In the genomic region with DNA sequence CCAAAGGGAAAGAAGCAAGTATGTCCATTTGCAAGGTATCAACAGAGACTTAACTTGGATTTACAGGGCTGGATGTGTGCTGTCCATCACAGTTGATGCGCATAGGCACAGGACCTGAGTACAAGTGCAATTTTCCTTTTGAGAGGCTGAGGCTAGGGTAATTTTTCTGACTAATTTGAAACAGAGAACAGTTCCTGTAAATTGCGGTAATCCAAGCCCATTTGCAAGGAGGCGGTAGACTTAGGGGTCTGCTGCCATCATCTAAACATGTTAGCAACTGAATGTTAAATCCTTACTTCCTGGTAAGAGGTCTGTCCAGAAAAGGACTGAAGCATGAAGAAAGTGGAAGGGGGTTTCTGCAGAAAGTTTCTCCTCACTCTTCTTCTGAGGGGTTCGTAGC, we compare ENCODE assay signal across 19 cellular contexts. TPM values are rescaled to one million over a fixed set of nuclear protein-coding genes. Genes with fewer than 3 reads are reported as not detected.
DNase-seq lines count a peak whose midpoint lies in the region; ATAC-seq, FAIRE-seq and TF ChIP-seq lines count a peak whose summit lies in the region.
"Had no signal": no experiment of that assay in that cellular context is flagged by ENCODE, and none has a peak within 500 bp of the region (broad histone marks: within the 10 kb centered on the region; RNA-seq: fewer than 3 reads in every experiment).

No MANE protein-coding gene starts in this region.

- no peak overlapping the region for H2BK12ac ChIP-seq in trophoblast cell (ENCODE audit: low read length)

- H3K79me1 ChIP-seq in trophoblast cell (ENCODE audit: low read length), result peaks cover 6% of the 10 kb centered on the region

- no peaks in the 10 kb centered on the region for H3K4me1 ChIP-seq in GM12878 (ENCODE audit: control insufficient read depth, insufficient read depth, low read length)
- H3K4me1 ChIP-seq in trophoblast cell (ENCODE audit: control insufficient read depth in 1 of 2, insufficient read depth in 2 of 2, low read length in 2 of 2), result peaks cover 0 to 8% of the 10 kb centered on the region in 2 experiments
- H3K4me1 ChIP-seq in testis, result peaks cover 5% of the 10 kb centered on the region
- H3K4me1 ChIP-seq in Peyer's patch, result no peaks in the 10 kb centered on the region

- H3K79me2 ChIP-seq in GM12878 (ENCODE audit: control insufficient read depth, insufficient read depth, low read length) (no peaks in the 10 kb centered on the region), trophoblast cell (ENCODE audit: control insufficient read depth, insufficient read depth, low read length, poor library complexity) (no peaks in the 10 kb centered on the region)

- no peak overlapping the region for H4K12ac ChIP-seq in trophoblast cell (ENCODE audit: low read depth, low read length)

- H3K9ac ChIP-seq in GM12878 (ENCODE audit: control insufficient read depth, insufficient read depth, low read length) (no peak overlapping the region), trophoblast cell (ENCODE audit: low read length) (no peak overlapping the region)

- no peak overlapping the region for H3K23ac ChIP-seq in trophoblast cell (ENCODE audit: low read length)

- no peaks in the 10 kb centered on the region for H4K20me1 ChIP-seq in GM12878 (ENCODE audit: control insufficient read depth, insufficient read depth)

- ATAC-seq in GM21825 (IDR thresholded peaks at IDR 0.05; ENCODE audit: unreplicated experiment) (peak; percentile 69), GM12878 (peak; percentile 91), HG02623 (IDR thresholded peaks at IDR 0.05; ENCODE audit: unreplicated experiment) (no peak)
- ATAC-seq: left lung, mucosa of descending colon had no signal

- SMC1A ChIA-PET in GM12878 (lab: Charles Lee; ENCODE audit: uncharacterized antibody, unreplicated experiment), result no interaction called here

- H2BK5ac ChIP-seq in trophoblast cell (ENCODE audit: low read depth, low read length, poor library complexity), result peak overlapping the region; percentile 36

- in situ Hi-C loops in GM12878 (cut with MboI), result no loop called here

- H3K4me3 ChIP-seq in GM12878 (no peak overlapping the region), trophoblast cell (ENCODE audit: low read depth, low read length) (no peak overlapping the region), testis (no peak overlapping the region), Peyer's patch (no peak overlapping the region)
- H3K4me3 ChIP-seq: left lung, mucosa of descending colon, thoracic aorta had no signal

- CTCF ChIA-PET in GM12878 (lab: Yijun Ruan, JAX), result no interaction called here

- H2AK5ac ChIP-seq in trophoblast cell (ENCODE audit: low read length), result no peak overlapping the region

- POLR2A ChIA-PET in GM12878 (lab: Charles Lee), result no interaction called here

- TF ChIP-seq CTCF in GM12878 (IDR thresholded peaks at IDR 0.05 in 2 of 3, conservative IDR thresholded peaks at IDR 0.05 in 1 of 3; ENCODE audit: control insufficient read depth in 2 of 3, extremely low read depth in 1 of 3, insufficient read depth in 1 of 3, low read depth in 3 of 3, low read length in 3 of 3) (no peak), testis (IDR thresholded peaks at IDR 0.05) (no peak), Peyer's patch (IDR thresholded peaks at IDR 0.05) (no peak)

- H3K9me3 ChIP-seq in GM12878 (replicated peaks; ENCODE audit: control insufficient read depth, insufficient read depth, low read length) (no peaks in the 10 kb centered on the region), trophoblast cell (ENCODE audit: insufficient read depth, low read depth, low read length) (peaks cover 4% of the 10 kb centered on the region), testis (no peaks in the 10 kb centered on the region), Peyer's patch (no peaks in the 10 kb centered on the region)
- H3K9me3 ChIP-seq: left lung, mucosa of descending colon, thoracic aorta had no signal

- no peak overlapping the region for H3K4ac ChIP-seq in trophoblast cell (ENCODE audit: low read depth, low read length)

- H3K27me3 ChIP-seq in GM12878 (replicated peaks in 1 of 2; ENCODE audit: control insufficient read depth in 2 of 2, insufficient read depth in 2 of 2, low read length in 1 of 2) (no peaks in the 10 kb centered on the region), trophoblast cell (ENCODE audit: insufficient read depth, low read length) (no peaks in the 10 kb centered on the region), testis (no peaks in the 10 kb centered on the region), Peyer's patch (no peaks in the 10 kb centered on the region)
- H3K27me3 ChIP-seq: left lung had no signal

- H2AFZ ChIP-seq in GM12878 (ENCODE audit: control insufficient read depth, low read depth, low read length) (peak overlapping the region; percentile 61), trophoblast cell (ENCODE audit: insufficient read depth, low read length, poor library complexity) (no peak overlapping the region)

- intact Hi-C loops in GM12878 (cut with micrococcal nuclease; ENCODE audit: unreplicated experiment) (no loop called here), testis (cut with DNase I; ENCODE audit: low total_unique reads) (no loop called here)

- H3K4me2 ChIP-seq in GM12878 (ENCODE audit: control insufficient read depth, insufficient read depth) (no peak overlapping the region), trophoblast cell (ENCODE audit: low read length) (no peak overlapping the region)

- no peak overlapping the region for H4K8ac ChIP-seq in trophoblast cell (ENCODE audit: low read depth, low read length)

- WGBS in GM12878 (ENCODE audit: insufficient coverage, insufficient replicate concordance, low lambda C conversion rate, missing lambda C conversion rate), result 1% methylated on average over 4 of the region's 4 CpGs
- WGBS in trophoblast cell (ENCODE audit: extremely low coverage, insufficient coverage, insufficient read length), result no CpG with 5 or more reads among the region's 4 CpGs
- 89 to 97% methylated on average over 4 of the region's 4 CpGs for WGBS in testis, 2 donors

- peak; percentile 29 to 45; a peak in 2 of 4 replicates for TF ChIP-seq EP300 in GM12878 (IDR thresholded peaks at IDR 0.05; ENCODE audit: borderline replicate concordance in 1 of 2, control insufficient read depth in 1 of 2, low read depth in 2 of 2, low read length in 2 of 2)

- peak overlapping the region; percentile 13 for H4K91ac ChIP-seq in trophoblast cell (ENCODE audit: low read depth, low read length)

- H3K36me3 ChIP-seq in GM12878 (ENCODE audit: control insufficient read depth in 2 of 2, insufficient read depth in 2 of 2, low read length in 1 of 2), result no peaks in the 10 kb centered on the region
- H3K36me3 ChIP-seq in trophoblast cell (ENCODE audit: control insufficient read depth in 1 of 2, insufficient read depth in 2 of 2, low read length in 2 of 2), result no peaks in the 10 kb centered on the region
- H3K36me3 ChIP-seq in testis (ENCODE audit: low read depth, missing control alignments), result no peaks in the 10 kb centered on the region
- H3K36me3 ChIP-seq in Peyer's patch, result no peaks in the 10 kb centered on the region
- H3K36me3 ChIP-seq: left lung, thoracic aorta, WERI-Rb-1 had no signal

- BruUV-seq in GM12878 (replicated peaks; lab: Mats Ljungman, UMichigan), result no TSS peak

- peak overlapping the region; percentile 25 for H2BK120ac ChIP-seq in trophoblast cell (ENCODE audit: insufficient read depth, low read length, poor library complexity)

- DNase-seq in GM18507 (ENCODE audit: extremely low spot score, insufficient read length, low read depth), result peak; percentile 8
- DNase-seq in GM12878 (ENCODE audit: low read depth, low spot score), result peak; percentile 31
- no peak for DNase-seq in trophoblast cell
- no peak for DNase-seq in testis
- DNase-seq in Peyer's patch, result no peak
- DNase-seq: CD8-positive, alpha-beta memory T cell; erythroblast; KBM-7; left lung; mucosa of descending colon; MV-4-11; NCI-H1694 treated with DMSO at 0.1 percent for 48 hours; NCI-H774; retina; T-helper 2 cell; WERI-Rb-1 had no signal

- RAD21 ChIA-PET in GM12878 (lab: Charles Lee; ENCODE audit: unreplicated experiment), result no interaction called here

- H3K27ac ChIP-seq in GM12878 (ENCODE audit: control insufficient read depth, insufficient read depth) (no peak overlapping the region), trophoblast cell (ENCODE audit: low read depth, low read length) (peak overlapping the region; percentile 42), testis (no peak overlapping the region), Peyer's patch (no peak overlapping the region)
- H3K27ac ChIP-seq: left lung, thoracic aorta, WERI-Rb-1 had no signal

- no peak for TF ChIP-seq RAD21 in GM12878 (IDR thresholded peaks at IDR 0.05; ENCODE audit: insufficient read depth, low read depth, low read length)

- H3K18ac ChIP-seq in trophoblast cell (ENCODE audit: low read length), result no peak overlapping the region

- no peak overlapping the region for H3K14ac ChIP-seq in trophoblast cell (ENCODE audit: low read length)

- no peak for TF ChIP-seq POLR2A in GM12878 (IDR thresholded peaks at IDR 0.05; ENCODE audit: low read depth, low read length)
- TF ChIP-seq POLR2A in testis (IDR thresholded peaks at IDR 0.05), result no peak
- no peak for TF ChIP-seq POLR2A in Peyer's patch (IDR thresholded peaks at IDR 0.05)

- no peak for FAIRE-seq in GM18507 (lab: Jason Lieb, UNC)
- FAIRE-seq in GM12878 (lab: Jason Lieb, UNC), result peak; percentile 38

RNA-seq across cellular contexts. Expression of a gene that starts 23.7 kb away (rescaled TPM):
- total RNA-seq in GM12878 (2013; cell fraction: nucleolus; rRNA removed), result 0.88 and 1.7 TPM in 2 replicates
- total RNA-seq in GM12878 (2014; rRNA removed), result 1.1 and 1.6 TPM in 2 replicates
- 0.81 and 1.0 TPM in 2 replicates for total RNA-seq in GM12878 (2014; rRNA removed; fragmentation: Illumina TruSeq; extraction: Trizol)
- total RNA-seq in GM12878 (2021), result 1.6 and 1.8 TPM in 2 replicates
- polyA plus RNA-seq in GM12878 (2011; ENCODE audit: low read depth), result 1.0 TPM
- polyA plus RNA-seq in GM12878 (2011; rRNA removed), result 2.4 and 2.8 TPM in 2 replicates
- polyA plus RNA-seq in GM12878 (2011; cell fraction: cytosol; rRNA removed), result 2.5 and 2.9 TPM in 2 replicates
- 1.3 and 1.6 TPM in 2 replicates for polyA plus RNA-seq in GM12878 (2011; cell fraction: nucleus; rRNA removed)
- polyA plus RNA-seq in GM12878 (2012), result 1.4 TPM in 2 replicates
- polyA plus RNA-seq in GM12878 (2014; fragmentation: Illumina TruSeq; extraction: Trizol), result 0.95 and 1.0 TPM in 2 replicates
- under 1 TPM; 0.16 to 0.37 TPM for polyA plus RNA-seq in GM12878 (2014; fragmentation: Nextera tagmentation; extraction: Ambion mirVana)
- polyA plus RNA-seq in GM12878 (2014; rRNA removed), result 1.1 and 1.5 TPM in 2 replicates
- polyA plus RNA-seq in GM12878 (2016; fragmentation: Nextera tagmentation; extraction: Ambion mirVana), result 1 to 10 TPM; 1.3 to 1.6 TPM
- 2.5 and 3.5 TPM in 2 replicates for polyA minus RNA-seq in GM12878 (2011; rRNA and poly(A)+ RNA removed)
- 1.6 and 2.1 TPM in 2 replicates for polyA minus RNA-seq in GM12878 (2011; cell fraction: cytosol; rRNA and poly(A)+ RNA removed)
- polyA minus RNA-seq in GM12878 (2011; cell fraction: nucleus; rRNA and poly(A)+ RNA removed), result 0.73 and 1.4 TPM in 2 replicates
- 56.8 and 57.0 TPM in 2 replicates for polyA plus RNA-seq in trophoblast cell (2013)
- total RNA-seq in testis, result 10 to 100 TPM; 14.6 to 26.6 TPM
- polyA plus RNA-seq in testis (ENCODE audit: insufficient read depth, low read depth, low replicate concordance), result 20.2 TPM
- total RNA-seq in Peyer's patch, result 10 to 100 TPM; 10.3 to 14.0 (median 11.4) TPM

Comparison
In these comparisons a context has a peak if more than half of its experiments do, and no peak if none do; other contexts are left out.
1. DNase-seq: peak in GM18507 (single experiment) and GM12878 (single experiment); none in trophoblast cell (0 of 2), testis (single experiment) and Peyer's patch (0 of 3).
2. RNA of a gene that starts 23.7 kb away (total RNA-seq): 14.6 to 26.6 TPM in testis and 10.3 to 14.0 TPM in Peyer's patch; 0.81 to 1.8 TPM in GM12878; every median in the first group is over 4 times any median in the second.